Comparison of ENCODE assay signal across 21 cellular contexts in the genomic region with DNA sequence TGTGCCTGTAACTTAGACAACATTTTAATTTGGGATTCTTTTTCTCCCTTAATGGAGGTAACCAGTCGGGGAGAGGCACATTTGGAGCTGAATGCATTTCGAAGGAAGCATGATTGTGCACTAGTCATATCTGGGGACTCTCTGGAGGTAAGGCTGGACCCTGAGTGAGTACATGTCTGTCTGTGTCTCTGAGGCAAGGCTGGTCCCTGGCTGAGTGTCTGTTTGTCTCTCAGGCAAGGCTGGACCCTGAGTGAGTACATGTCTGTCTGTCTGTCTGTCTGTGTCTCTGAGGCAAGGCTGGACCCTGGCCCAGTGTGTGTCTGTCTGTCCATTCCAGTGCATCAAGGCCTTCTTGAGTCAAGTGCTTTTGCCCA. TPM values are rescaled to one million over a fixed set of nuclear protein-coding genes. Genes with fewer than 3 reads are reported as not detected.
A peak's percentile ranks its signal among the peaks of the same experiment; 100 is the strongest.
DNase-seq lines count a peak whose midpoint lies in the region; ATAC-seq, FAIRE-seq and TF ChIP-seq lines count a peak whose summit lies in the region.
"Had no signal": no experiment of that assay in that cellular context is flagged by ENCODE, and none has a peak within 500 bp of the region (broad histone marks: within the 10 kb centered on the region; RNA-seq: fewer than 3 reads in every experiment).

No MANE protein-coding gene starts in this region.

- H3K9ac ChIP-seq in HepG2 (ENCODE audit: insufficient read depth, low read depth, low read length), result no peak overlapping the region

- BruUV-seq in Calu3 (replicated peaks; lab: Mats Ljungman, UMichigan) (TSS peak; percentile 53), HepG2 (replicated peaks; lab: Mats Ljungman, UMichigan) (no TSS peak)

- H3K36me3 ChIP-seq in HepG2 (replicated peaks in 1 of 2; ENCODE audit: control insufficient read depth in 1 of 2, insufficient read depth in 2 of 2, low read length in 2 of 2), result peaks cover 19 to 31% of the 10 kb centered on the region in 2 experiments
- H3K36me3 ChIP-seq in HAP-1 (replicated peaks), result peaks cover 16% of the 10 kb centered on the region

- ATAC-seq in HepG2, result peak; percentile 64

- TF ChIP-seq RAD21 in HepG2 (CRISPR knock-in tag; IDR thresholded peaks at IDR 0.05), result no peak

- H3K27ac Mint-ChIP-seq in Calu3 (ENCODE audit: unreplicated experiment) (peak overlapping the region; percentile 70), endothelial cell (ENCODE audit: unreplicated experiment) (no peak overlapping the region), neural crest cell (ENCODE audit: unreplicated experiment) (peak overlapping the region; percentile 72)
- H3K27ac Mint-ChIP-seq: B cell had no signal

- no peaks in the 10 kb centered on the region for H3K79me2 ChIP-seq in HepG2 (ENCODE audit: insufficient read depth, low read length)

- no peaks in the 10 kb centered on the region for H3K9me3 Mint-ChIP-seq in Calu3 (ENCODE audit: low read depth, unreplicated experiment)
- H3K9me3 Mint-ChIP-seq in endothelial cell (ENCODE audit: unreplicated experiment), result no peaks in the 10 kb centered on the region
- H3K9me3 Mint-ChIP-seq in neural crest cell, result no peaks in the 10 kb centered on the region
- H3K9me3 Mint-ChIP-seq: H9 had no signal

- no peak overlapping the region for H3K4me3 ChIP-seq in HepG2 (replicated peaks in 1 of 3; ENCODE audit: insufficient read depth in 1 of 3, low read depth in 2 of 3, low read length in 3 of 3)
- H3K4me3 ChIP-seq in HAP-1, result no peak overlapping the region

- H3K27me3 ChIP-seq in HepG2 (ENCODE audit: control insufficient read depth in 1 of 2, insufficient read depth in 2 of 2, low read length in 2 of 2), result no peaks in the 10 kb centered on the region
- no peaks in the 10 kb centered on the region for H3K27me3 ChIP-seq in HAP-1 (ENCODE audit: low read depth)

- H3K4me3 Mint-ChIP-seq in Calu3 (ENCODE audit: low read depth, unreplicated experiment), result peak overlapping the region; percentile 66
- H3K4me3 Mint-ChIP-seq in endothelial cell (ENCODE audit: unreplicated experiment), result peak overlapping the region; percentile 31
- no peak overlapping the region for H3K4me3 Mint-ChIP-seq in neural crest cell
- H3K4me3 Mint-ChIP-seq: B cell, CD14-positive monocyte, H9 had no signal

- POLR2A ChIA-PET in HepG2 (lab: Yijun Ruan, JAX), result no interaction called here

- 79% methylated on average over 2 of the region's 2 CpGs for WGBS in HepG2 (ENCODE audit: low lambda C conversion rate)

- no peaks in the 10 kb centered on the region for H4K20me1 ChIP-seq in HepG2 (ENCODE audit: insufficient read depth, low read length)

- no peak overlapping the region for H2AFZ ChIP-seq in HepG2 (ENCODE audit: low read length)

- no peak overlapping the region for H3K4me2 ChIP-seq in HepG2 (ENCODE audit: low read depth, low read length)

- H3K27me3 Mint-ChIP-seq in Calu3 (ENCODE audit: unreplicated experiment) (no peaks in the 10 kb centered on the region), endothelial cell (ENCODE audit: unreplicated experiment) (peaks cover 11% of the 10 kb centered on the region), neural crest cell (ENCODE audit: low read depth) (no peaks in the 10 kb centered on the region)
- H3K27me3 Mint-ChIP-seq: B cell had no signal

- in situ Hi-C loops in HepG2 (cut with HindIII; ENCODE audit: extremely low pct_ligation_motif_present, low pct_unique_long_range_greater_than_20kb), result no loop called here
- in situ Hi-C loops in HAP-1 (cut with MboI; ENCODE audit: low sequenced_read_pairs), result no loop called here

- CTCF ChIA-PET in Calu3 (lab: Charles Lee), result no interaction called here
- CTCF ChIA-PET in HepG2 (lab: Yijun Ruan, JAX; ENCODE audit: low intra/inter-chr PET ratio, low total read pairs), result no interaction called here

- TF ChIP-seq CTCF in Calu3 (IDR thresholded peaks at IDR 0.05; ENCODE audit: unreplicated experiment) (no peak), endothelial cell (IDR thresholded peaks at IDR 0.05; ENCODE audit: unreplicated experiment) (no peak), HepG2 (CRISPR knock-in tag; IDR thresholded peaks at IDR 0.05) (no peak), neural crest cell (conservative IDR thresholded peaks at IDR 0.05) (no peak)

- DNase-seq in Calu3, result no peak
- no peak for DNase-seq in endothelial cell (ENCODE audit: low spot score)
- DNase-seq in HepG2 (ENCODE audit: low spot score), result no peak
- DNase-seq in neural crest cell (ENCODE audit: low read depth, low spot score), result no peak
- no peak for DNase-seq in NCI-H446 (lab: John Stamatoyannopoulos, UW)
- no peak for DNase-seq in activated CD4-positive, alpha-beta T cell treated with anti-CD3 and anti-CD28 coated beads, Interleukin-2, amount 50 U/mL, for 4 hours
- no peak for DNase-seq in HAP-1 (ENCODE audit: low spot score in 2 of 2)
- DNase-seq in NK-92 treated with Interleukin-12 subunit alpha and Interleukin-12 subunit beta, amount 100 ng/mL, for 24 hours (lab: John Stamatoyannopoulos, UW), result no peak
- DNase-seq: DMS79, H9, KG1, NCI-H1092, NCI-H146, NCI-H2029, NCI-H2227 treated with DMSO at 0.1 percent for 48 hours, NCI-H510A treated with DMSO at 0.1 percent for 48 hours, NCI-H748 treated with DMSO at 0.1 percent for 48 hours, SIG-M5 had no signal

- TF ChIP-seq EP300 in HepG2 (IDR thresholded peaks at IDR 0.05; ENCODE audit: low read depth in 2 of 2, low read length in 2 of 2) (no peak), HepG2 (CRISPR knock-in tag; IDR thresholded peaks at IDR 0.05; ENCODE audit: borderline replicate concordance) (no peak)

- peak overlapping the region; percentile 50 for H3K27ac ChIP-seq in HepG2 (ENCODE audit: extremely low read length, insufficient read depth, low read length)
- H3K27ac ChIP-seq: RWPE1 had no signal

- no peak for TF ChIP-seq POLR2A in HepG2 (IDR thresholded peaks at IDR 0.05; ENCODE audit: insufficient read depth in 1 of 2, low read depth in 2 of 2, low read length in 2 of 2)

- intact Hi-C loops in Calu3 (cut with micrococcal nuclease; ENCODE audit: unreplicated experiment) (no loop called here), HepG2 (cut with micrococcal nuclease; ENCODE audit: unreplicated experiment) (no loop called here)

- FAIRE-seq in HepG2 (lab: Jason Lieb, UNC), result no peak

- H3K36me3 Mint-ChIP-seq in Calu3 (ENCODE audit: insufficient read depth, unreplicated experiment) (peaks cover 5% of the 10 kb centered on the region), endothelial cell (ENCODE audit: low read depth, unreplicated experiment) (peaks cover 45% of the 10 kb centered on the region), neural crest cell (ENCODE audit: low read depth) (peaks cover 26% of the 10 kb centered on the region)

- H3K9me3 ChIP-seq in HepG2 (ENCODE audit: low read length) (no peaks in the 10 kb centered on the region), HAP-1 (no peaks in the 10 kb centered on the region)

- H3K4me1 Mint-ChIP-seq in Calu3 (ENCODE audit: low read depth, unreplicated experiment) (no peaks in the 10 kb centered on the region), endothelial cell (ENCODE audit: unreplicated experiment) (peaks cover 9% of the 10 kb centered on the region), neural crest cell (no peaks in the 10 kb centered on the region)
- H3K4me1 Mint-ChIP-seq: B cell, CD14-positive monocyte, H9 had no signal

- peaks cover 12% of the 10 kb centered on the region for H3K4me1 ChIP-seq in HepG2 (ENCODE audit: insufficient read depth, low read length)
- no peaks in the 10 kb centered on the region for H3K4me1 ChIP-seq in HAP-1

TF ChIP-seq in HepG2, 621 proteins besides CTCF, POLR2A, EP300 and RAD21:
- TF ChIP-seq KDM2A (CRISPR knock-in tag; IDR thresholded peaks at IDR 0.05; ENCODE audit: borderline replicate concordance, low read depth) (no peak), ZNF234 (CRISPR knock-in tag; conservative IDR thresholded peaks at IDR 0.05) (no peak), ETV6 (CRISPR knock-in tag; conservative IDR thresholded peaks at IDR 0.05) (no peak), ZNF224 (CRISPR knock-in tag; IDR thresholded peaks at IDR 0.05) (no peak)
- TF ChIP-seq, protein P1, sequence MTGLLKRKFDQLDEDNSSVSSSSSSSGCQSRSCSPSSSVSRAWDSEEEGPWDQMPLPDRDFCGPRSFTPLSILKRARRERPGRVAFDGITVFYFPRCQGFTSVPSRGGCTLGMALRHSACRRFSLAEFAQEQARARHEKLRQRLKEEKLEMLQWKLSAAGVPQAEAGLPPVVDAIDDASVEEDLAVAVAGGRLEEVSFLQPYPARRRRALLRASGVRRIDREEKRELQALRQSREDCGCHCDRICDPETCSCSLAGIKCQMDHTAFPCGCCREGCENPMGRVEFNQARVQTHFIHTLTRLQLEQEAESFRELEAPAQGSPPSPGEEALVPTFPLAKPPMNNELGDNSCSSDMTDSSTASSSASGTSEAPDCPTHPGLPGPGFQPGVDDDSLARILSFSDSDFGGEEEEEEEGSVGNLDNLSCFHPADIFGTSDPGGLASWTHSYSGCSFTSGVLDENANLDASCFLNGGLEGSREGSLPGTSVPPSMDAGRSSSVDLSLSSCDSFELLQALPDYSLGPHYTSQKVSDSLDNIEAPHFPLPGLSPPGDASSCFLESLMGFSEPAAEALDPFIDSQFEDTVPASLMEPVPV (CRISPR knock-in tag; IDR thresholded peaks at IDR 0.05), result no peak
TF ChIP-seq in HepG2: peak in this region for 0.

RNA-seq across cellular contexts. Expression of gene NFATC1, which starts 51.5 kb away (rescaled TPM):
- total RNA-seq in Calu3 (2022) (2.8 and 5.9 TPM in 2 replicates), endothelial cell (ENCODE audit: unreplicated experiment) (40.6 TPM), HepG2 (2016; rRNA removed; fragmentation: Illumina TruSeq; extraction: Trizol) (not detected in 2 replicates), neural crest cell (2.2 and 2.4 TPM in 2 replicates)
- total RNA-seq in HepG2 (2016; cell fraction: cytosol; rRNA removed; fragmentation: Illumina TruSeq; extraction: Trizol; ENCODE audit: low read depth), result not detected in 2 replicates
- total RNA-seq in HepG2 (2016; cell fraction: insoluble cytoplasmic fraction; rRNA removed; fragmentation: Illumina TruSeq; extraction: Trizol), result not detected in 2 replicates
- not detected in 2 replicates for total RNA-seq in HepG2 (2016; cell fraction: membrane; rRNA removed; fragmentation: Illumina TruSeq; extraction: Trizol)
- total RNA-seq in HepG2 (2016; cell fraction: nucleus; rRNA removed; fragmentation: Illumina TruSeq; extraction: Trizol), result not detected in 2 replicates
- polyA plus RNA-seq in HepG2 (2011; rRNA removed), result 0.04 TPM in 1 of 2 replicates, not detected in the other
- polyA plus RNA-seq in HepG2 (2011; cell fraction: cytosol; rRNA removed), result 0.03 TPM in 1 of 2 replicates, not detected in the other
- 0.12 and 0.23 TPM in 2 replicates for polyA plus RNA-seq in HepG2 (2011; cell fraction: nucleus; rRNA removed)
- polyA plus RNA-seq in HepG2 (2012), result 0.04 and 0.05 TPM in 2 replicates
- not detected in 2 replicates for polyA plus RNA-seq in HepG2 (2016; cell fraction: cytosol; fragmentation: Illumina TruSeq; extraction: Trizol; ENCODE audit: low read depth)
- not detected in 2 replicates for polyA plus RNA-seq in HepG2 (2016; cell fraction: insoluble cytoplasmic fraction; fragmentation: Illumina TruSeq; extraction: Trizol; ENCODE audit: low read depth)
- not detected in 2 replicates for polyA plus RNA-seq in HepG2 (2016; cell fraction: membrane; fragmentation: Illumina TruSeq; extraction: Trizol; ENCODE audit: low read depth)
- not detected in 2 replicates for polyA plus RNA-seq in HepG2 (2016; cell fraction: nucleus; fragmentation: Illumina TruSeq; extraction: Trizol; ENCODE audit: insufficient read depth, low read depth)
- polyA minus RNA-seq in HepG2 (2011; rRNA and poly(A)+ RNA removed; ENCODE audit: low replicate concordance), result 0.42 TPM in 1 of 2 replicates, not detected in the other
- not detected in 2 replicates for polyA minus RNA-seq in HepG2 (2011; cell fraction: cytosol; rRNA and poly(A)+ RNA removed)
- polyA minus RNA-seq in HepG2 (2011; cell fraction: nucleus; rRNA and poly(A)+ RNA removed), result not detected in 2 replicates
